10 cellular contexts compared by ENCODE assay signal in the genomic region with DNA sequence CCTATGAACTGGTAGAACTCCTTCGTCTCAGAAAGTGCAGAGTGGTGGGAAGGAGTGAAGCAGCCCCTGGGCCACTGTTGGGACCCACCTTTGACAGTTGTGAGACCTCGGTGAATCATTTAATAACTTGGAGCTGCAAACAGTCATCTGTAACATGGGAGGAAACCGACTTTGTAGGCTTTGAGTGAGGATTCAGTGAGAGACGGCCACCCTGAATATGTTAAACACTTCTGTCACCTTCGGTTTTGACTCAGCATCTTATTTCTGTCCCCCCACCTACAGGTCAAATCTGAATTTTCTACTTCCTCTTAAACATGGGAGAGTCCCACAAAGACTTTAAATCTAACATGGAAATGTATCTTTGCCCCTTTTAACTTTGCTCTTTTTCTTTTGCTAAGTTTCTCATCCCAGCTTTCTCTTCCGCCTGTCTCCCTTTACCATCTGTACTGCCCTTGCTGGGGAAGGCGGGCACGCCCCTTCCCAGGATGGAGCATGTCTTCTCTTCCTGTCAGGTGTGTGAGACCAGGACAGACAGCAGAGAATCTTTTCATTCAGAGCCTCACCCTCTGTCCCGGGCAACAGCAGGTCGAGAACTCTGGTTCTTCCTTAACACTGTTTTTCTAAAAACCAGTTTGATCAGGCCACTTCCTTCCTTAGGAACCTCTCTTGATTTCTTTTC. TPM values are rescaled to one million over a fixed set of nuclear protein-coding genes. Genes with fewer than 3 reads are reported as not detected.
DNase-seq lines count a peak whose midpoint lies in the region; ATAC-seq and TF ChIP-seq lines count a peak whose summit lies in the region.
"Had no signal": no experiment of that assay in that cellular context is flagged by ENCODE, and none has a peak within 500 bp of the region (broad histone marks: within the 10 kb centered on the region; RNA-seq: fewer than 3 reads in every experiment).

No MANE protein-coding gene starts in this region.

- H3K9me3 ChIP-seq in OCI-LY7 (ENCODE audit: low read length) (no peaks in the 10 kb centered on the region), MG63 (no peaks in the 10 kb centered on the region)
- H3K9me3 ChIP-seq: SJSA1 had no signal

- DNase-seq in HFFc6 (no peak), OCI-LY7 (ENCODE audit: low spot score) (peak; percentile 21), HuH-7.5 (ENCODE audit: low spot score) (no peak), MG63 (no peak), G401 (ENCODE audit: low spot score) (no peak), NCI-H1417 treated with DMSO at 0.1 percent for 48 hours (lab: John Stamatoyannopoulos, UW) (no peak)
- peak; percentile 6 to 26 for DNase-seq in stimulated activated CD4-positive, alpha-beta T cell treated with anti-CD3 and anti-CD28 coated beads, Interleukin-2, amount 100 ng/mL, for 48 hours

- H3K27me3 Mint-ChIP-seq in HFFc6 (ENCODE audit: insufficient read depth) = peaks cover 3% of the 10 kb centered on the region; the same call in 1 of the 2 replicates

- H3K4me1 Mint-ChIP-seq in HFFc6 (ENCODE audit: low read depth) = peaks cover under 1% of the 10 kb centered on the region; the same call in 1 of the 2 replicates

- H3K79me2 ChIP-seq in OCI-LY7 (ENCODE audit: insufficient read depth, low read depth, low read length) = no peaks in the 10 kb centered on the region

- intact Hi-C loops in OCI-LY7 (cut with micrococcal nuclease; ENCODE audit: unreplicated experiment) = no loop called here

- no peaks in the 10 kb centered on the region for H4K20me1 ChIP-seq in OCI-LY7 (ENCODE audit: insufficient read depth, low read length)

- peaks cover 87% of the 10 kb centered on the region for H3K36me3 ChIP-seq in OCI-LY7 (ENCODE audit: insufficient read depth, low read length)
- H3K36me3 ChIP-seq in MG63 = peaks cover 11% of the 10 kb centered on the region

- no peak overlapping the region for H3K27ac ChIP-seq in OCI-LY7 (ENCODE audit: low read depth, low read length, poor library complexity, severe bottlenecking)
- H3K27ac ChIP-seq: SJSA1 had no signal

- H3K27ac Mint-ChIP-seq in HFFc6 = peak overlapping the region; percentile 14

- TF ChIP-seq CTCF in HFFc6 (IDR thresholded peaks at IDR 0.05) (no peak), OCI-LY7 (conservative IDR thresholded peaks at IDR 0.05; ENCODE audit: low read length) (no peak)

- no peaks in the 10 kb centered on the region for H3K9me2 ChIP-seq in OCI-LY7 (ENCODE audit: insufficient read depth, low read length)

- H3K27me3 ChIP-seq in MG63 = no peaks in the 10 kb centered on the region
- H3K27me3 ChIP-seq: SJSA1 had no signal

- H3K9me3 Mint-ChIP-seq in HFFc6 = no peaks in the 10 kb centered on the region

- ATAC-seq in GM19025 (IDR thresholded peaks at IDR 0.05; ENCODE audit: low read depth, unreplicated experiment) = peak; percentile 87

- H3K4me3 Mint-ChIP-seq in HFFc6 = no peak overlapping the region

- H3K4me1 ChIP-seq in OCI-LY7 (ENCODE audit: insufficient read depth, low read length, poor library complexity, severe bottlenecking) = peaks cover 9% of the 10 kb centered on the region
- H3K4me1 ChIP-seq: SJSA1 had no signal

- H3K4me3 ChIP-seq in OCI-LY7 (ENCODE audit: low read depth, low read length, poor library complexity, severe bottlenecking) = no peak overlapping the region
- no peak overlapping the region for H3K4me3 ChIP-seq in MG63
- H3K4me3 ChIP-seq: lung, SJSA1 had no signal

- POLR2A ChIA-PET in OCI-LY7 (lab: Charles Lee) = no interaction called here

- CTCF ChIA-PET in OCI-LY7 (lab: Charles Lee; ENCODE audit: unreplicated experiment) = no interaction called here

- in situ Hi-C loops in G401 (cut with HindIII; ENCODE audit: low sequenced_read_pairs) = no loop called here

- no TSS peak for BruUV-seq in OCI-LY7 (replicated peaks; lab: Mats Ljungman, UMichigan)

- H3K4me2 ChIP-seq in OCI-LY7 (ENCODE audit: low read length) = peak overlapping the region; percentile 6; the same call in 1 of the 2 replicates

- no peak overlapping the region for H2AFZ ChIP-seq in OCI-LY7 (ENCODE audit: low read length)

- peaks cover 58% of the 10 kb centered on the region for H3K36me3 Mint-ChIP-seq in HFFc6 (ENCODE audit: low read depth)

RNA-seq across cellular contexts. Expression of gene ZC3H14, which starts 37.1 kb away (rescaled TPM):
- 10 to 100 TPM; 56.4 to 65.1 (median 58.9) TPM for total RNA-seq in HFFc6 (2021; fragmentation: NEBNext Ultra II Directional; extraction: Animal tissue kit (Norgen Biotek cat#: 25700))
- 51.9 and 53.5 TPM in 2 replicates for total RNA-seq in OCI-LY7 (2014; rRNA removed; shearing (Covaris generic))
- 36.6 and 45.2 TPM in 2 replicates for total RNA-seq in OCI-LY7 (2022)
- 44.9 and 54.1 TPM in 2 replicates for total RNA-seq in MG63 (2014; rRNA removed; shearing (Covaris generic); ENCODE audit: low replicate concordance)
- total RNA-seq in G401 (2014; rRNA removed; shearing (Covaris generic)) = 74.2 and 98.7 TPM in 2 replicates

RNA-seq across cellular contexts. Expression of gene PTPN21, which starts 45.1 kb away (rescaled TPM):
- total RNA-seq in HFFc6 (2021; fragmentation: NEBNext Ultra II Directional; extraction: Animal tissue kit (Norgen Biotek cat#: 25700)) = 10 to 100 TPM; 22.0 to 25.9 (median 24.9) TPM
- not detected in 2 replicates for total RNA-seq in OCI-LY7 (2014; rRNA removed; shearing (Covaris generic))
- not detected in 2 replicates for total RNA-seq in OCI-LY7 (2022)
- total RNA-seq in MG63 (2014; rRNA removed; shearing (Covaris generic); ENCODE audit: low replicate concordance) = 1.5 and 4.2 TPM in 2 replicates
- total RNA-seq in G401 (2014; rRNA removed; shearing (Covaris generic)) = 1.2 and 3.6 TPM in 2 replicates

Comparison
In these comparisons a context has a peak if more than half of its experiments do, and no peak if none do; other contexts are left out.
1. DNase-seq: peak in OCI-LY7 (single experiment) and stimulated activated CD4-positive, alpha-beta T cell treated with anti-CD3 and anti-CD28 coated beads, Interleukin-2, amount 100 ng/mL, for 48 hours (2 of 2); none in HFFc6 (single experiment), HuH-7.5 (single experiment), MG63 (single experiment), G401 (single experiment) and NCI-H1417 treated with DMSO at 0.1 percent for 48 hours (single experiment).